In the genomic region with DNA sequence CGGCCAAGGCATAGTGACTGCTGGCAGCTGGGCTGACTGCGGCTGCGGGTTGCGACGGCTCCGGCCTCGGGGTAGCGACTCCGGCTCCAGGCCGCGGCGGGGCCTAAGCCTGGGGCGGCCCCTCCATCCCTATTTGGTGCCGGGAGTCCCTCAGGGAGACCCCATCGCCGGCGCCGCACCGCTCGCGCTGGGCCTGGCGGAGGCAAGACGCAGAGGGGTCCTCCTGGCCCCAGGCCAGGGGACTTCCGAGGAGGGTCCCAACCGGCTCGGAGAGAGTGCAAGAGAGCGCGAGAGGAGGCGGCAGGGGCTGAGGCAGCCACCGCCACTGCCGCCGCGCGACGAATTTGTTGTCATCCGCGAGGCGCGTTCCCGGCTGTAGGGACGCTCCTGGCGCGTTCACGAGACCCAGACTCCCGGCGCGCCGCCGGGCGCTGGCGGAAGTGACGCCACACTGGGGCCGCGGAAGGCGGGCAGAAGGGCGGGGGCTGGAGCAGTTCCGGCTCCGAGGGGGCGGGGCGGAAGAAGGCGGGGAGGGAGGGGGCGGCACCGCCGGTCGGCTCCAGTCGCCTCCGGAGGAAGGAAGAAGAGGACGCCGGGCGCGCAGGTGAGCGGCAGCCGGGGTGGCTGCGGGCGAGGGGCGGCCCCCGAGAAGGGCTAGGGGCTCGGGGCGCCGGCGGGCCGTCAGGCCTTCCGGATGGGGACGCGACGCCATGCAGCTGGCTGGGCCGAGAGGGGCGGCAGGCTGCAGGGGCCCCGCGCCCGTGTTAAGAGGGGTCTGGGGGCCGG, we compare ENCODE assay signal across 8 cellular contexts. TPM values are rescaled to one million over a fixed set of nuclear protein-coding genes. Genes with fewer than 3 reads are reported as not detected.
A peak's percentile ranks its signal among the peaks of the same experiment; 100 is the strongest.
DNase-seq lines count a peak whose midpoint lies in the region; ATAC-seq and TF ChIP-seq lines count a peak whose summit lies in the region.

ATG2B (minus strand) TSS at position 377 of the 786 bp plus-strand sequence; CDS start at position 12, 365 bp downstream.
A gene with protein sequence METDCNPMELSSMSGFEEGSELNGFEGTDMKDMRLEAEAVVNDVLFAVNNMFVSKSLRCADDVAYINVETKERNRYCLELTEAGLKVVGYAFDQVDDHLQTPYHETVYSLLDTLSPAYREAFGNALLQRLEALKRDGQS (plus strand): TSS at position 562 of the 786 bp plus-strand sequence. CDS start 18,722 bp downstream, outside the sequence.

- ATAC-seq in HG02884 (IDR thresholded peaks at IDR 0.05; ENCODE audit: unreplicated experiment) (peak; percentile 61), T-helper 17 cell (peak; percentile 83), left ventricle myocardium superior (peak; percentile 99), psoas muscle (peak; percentile 98 to 99 (median 98))

- H3K4me1 Mint-ChIP-seq in T-helper 17 cell = peaks cover 39% of the 10 kb centered on the region

- DNase-seq in NCI-H1694 (lab: John Stamatoyannopoulos, UW) (peak; percentile 94), T-helper 17 cell (peak; percentile 97 to 98 (median 98)), amygdala (lab: John Stamatoyannopoulos, UW) (peak; percentile 46 to 96 (median 90)), left ventricle myocardium superior (peak; percentile 97), psoas muscle (peak; percentile 95 to 97)

- H3K4me1 ChIP-seq in psoas muscle (peaks cover 22% of the 10 kb centered on the region), urinary bladder (ENCODE audit: insufficient read depth) (peaks cover 3% of the 10 kb centered on the region)

- H3K27me3 ChIP-seq in psoas muscle (ENCODE audit: insufficient read depth in 3 of 3, low read length in 2 of 3) = no peaks in the 10 kb centered on the region

- H3K27me3 Mint-ChIP-seq in T-helper 17 cell = no peaks in the 10 kb centered on the region

- intact Hi-C loops in left ventricle myocardium superior (cut with micrococcal nuclease) = no loop called here
- intact Hi-C loops in psoas muscle (cut with DNase I) = loop anchor here in 1 of 2 donors (2.0 to 5.0 kb wide), 2 partner anchors 30 to 139 kb away; partner anchors contain the start of genes AK7 and PAPOLA

- H3K36me3 ChIP-seq in psoas muscle (ENCODE audit: insufficient read depth in 1 of 2, low read depth in 1 of 2) (no peaks in the 10 kb centered on the region), urinary bladder (ENCODE audit: insufficient read depth) (no peaks in the 10 kb centered on the region)

- WGBS in psoas muscle, 3 donors = 0 to 1% (median 0%) methylated on average over 56 to 92 of the region's 92 CpGs
- WGBS in urinary bladder = under 1% methylated on average over 92 of the region's 92 CpGs

- H3K4me3 ChIP-seq in psoas muscle = peak within 1 kb of the TSS; percentile 96
- peak within 1 kb of the TSS; percentile 93 for H3K4me3 ChIP-seq in urinary bladder (ENCODE audit: low read depth, low read length)

- H3K27ac ChIP-seq in psoas muscle (peak within 1 kb of the TSS; percentile 91), urinary bladder (ENCODE audit: low read depth) (peak within 1 kb of the TSS; percentile 81)

- TF ChIP-seq CTCF in psoas muscle (IDR thresholded peaks at IDR 0.05) = no peak

- H3K36me3 Mint-ChIP-seq in T-helper 17 cell (ENCODE audit: low read depth) = no peaks in the 10 kb centered on the region

- H3K4me3 Mint-ChIP-seq in T-helper 17 cell = peak within 1 kb of the TSS; percentile 92

- peak; percentile 88 for TF ChIP-seq POLR2A in GM15510 (IDR thresholded peaks at IDR 0.05; ENCODE audit: borderline replicate concordance, extremely low read depth, insufficient read length)

- peak within 1 kb of the TSS; percentile 90 for H3K27ac Mint-ChIP-seq in T-helper 17 cell

- H3K9me3 ChIP-seq in T-helper 17 cell (ENCODE audit: control insufficient read depth, low read length, poor library complexity, severe bottlenecking) (no peaks in the 10 kb centered on the region), psoas muscle (no peaks in the 10 kb centered on the region)

RNA-seq across cellular contexts. Expression of gene ATG2B, which starts in this region (rescaled TPM):
- total RNA-seq in T-helper 17 cell (10 to 100 TPM; 27.8 to 28.7 TPM), left ventricle myocardium superior (11.5 TPM), psoas muscle (10 to 100 TPM; 12.6 to 21.5 (median 16.8) TPM), urinary bladder (52.4 TPM)
- polyA plus RNA-seq in psoas muscle (10 to 100 TPM in 1 of 3 donors, 1 to 10 TPM in 2; 2.7 to 12.3 (median 3.2) TPM), urinary bladder (8.0 TPM)

RNA-seq across cellular contexts. Expression of the second gene that starts in this region (rescaled TPM):
- total RNA-seq in T-helper 17 cell (10 to 100 TPM in 1 of 2 donors, 1 to 10 TPM in 1; 9.3 to 13.2 TPM), left ventricle myocardium superior (9.6 TPM), psoas muscle (1 to 10 TPM; 5.7 to 7.2 (median 6.6) TPM), urinary bladder (29.2 TPM)
- polyA plus RNA-seq in psoas muscle (10 to 100 TPM in 2 of 3 donors, 1 to 10 TPM in 1; 7.8 to 19.7 (median 17.8) TPM), urinary bladder (16.9 TPM)

Comparison
In these comparisons a context has a peak if more than half of its experiments do, and no peak if none do; other contexts are left out.
1. Peak in every context shown above with its lines: DNase-seq, ATAC-seq, H3K4me3 ChIP-seq and H3K27ac ChIP-seq.